Comparison of ENCODE assay signal across 14 cellular contexts in the genomic region with DNA sequence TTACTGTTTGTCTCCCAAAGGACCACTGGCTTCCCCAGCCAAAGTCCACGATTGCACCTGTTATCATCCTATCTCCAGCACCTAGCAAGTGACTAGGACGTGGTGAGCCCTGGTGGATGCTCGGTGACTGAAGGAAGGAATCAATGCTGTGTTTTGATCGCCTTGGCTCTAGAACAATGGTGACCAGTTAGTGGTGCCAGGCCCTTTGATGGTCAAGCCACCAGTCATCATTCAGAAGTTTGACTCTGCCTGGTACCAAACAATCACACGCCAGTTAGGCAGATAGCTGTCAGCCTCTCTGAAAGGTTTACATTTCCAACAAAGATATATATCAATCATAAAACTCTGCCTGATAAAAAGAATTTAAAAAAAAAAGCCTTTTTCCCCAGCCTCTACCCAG.
DNase-seq lines count a peak whose midpoint lies in the region; ATAC-seq and TF ChIP-seq lines count a peak whose summit lies in the region.
"Had no signal": no experiment of that assay in that cellular context is flagged by ENCODE, and none has a peak within 500 bp of the region (broad histone marks: within the 10 kb centered on the region; RNA-seq: fewer than 3 reads in every experiment).

No MANE protein-coding gene starts in this region.

- H3K9me3 ChIP-seq in right atrium auricular region = no peaks in the 10 kb centered on the region
- H3K9me3 ChIP-seq in right cardiac atrium (ENCODE audit: control insufficient read depth, low read length) = no peaks in the 10 kb centered on the region
- H3K9me3 ChIP-seq in transverse colon = no peaks in the 10 kb centered on the region
- H3K9me3 ChIP-seq: BLaER1 had no signal

- in situ Hi-C loops in transverse colon (cut with MboI; ENCODE audit: low pct_ligation_motif_present in 1 of 4, low pct_unique_long_range_greater_than_20kb in 1 of 4, low sequenced_read_pairs in 3 of 4) = no loop called here

- DNase-seq in right atrium auricular region (ENCODE audit: low spot score) = peak; percentile 48
- DNase-seq in right cardiac atrium = no peak
- peak; percentile 22 to 54 for DNase-seq in hippocampal formation (lab: John Stamatoyannopoulos, UW)
- DNase-seq in pons (ENCODE audit: low spot score) = peak; percentile 90
- DNase-seq in GF-D8 (lab: John Stamatoyannopoulos, UW) = no peak
- DNase-seq in transverse colon = no peak
- DNase-seq in activated gamma-delta T cell (lab: John Stamatoyannopoulos, UW) = no peak
- DNase-seq in amniotic stem cell (lab: John Stamatoyannopoulos, UW) = no peak
- DNase-seq: Calu3, DMS 273 treated with DMSO at 0.1 percent for 48 hours, GOT3, H9 had no signal

- WGBS in right cardiac atrium = 88% methylated on average over 5 of the region's 5 CpGs
- WGBS in transverse colon (ENCODE audit: low coverage in 1 of 2), 2 donors = 81 to 83% methylated on average over 3 to 5 of the region's 5 CpGs

- intact Hi-C loops in right cardiac atrium (cut with DNase I) = no loop called here
- intact Hi-C loops in transverse colon (cut with DNase I; ENCODE audit: low total_unique reads) = no loop called here

- no peaks in the 10 kb centered on the region for H3K27me3 ChIP-seq in right atrium auricular region
- no peaks in the 10 kb centered on the region for H3K27me3 ChIP-seq in right cardiac atrium (ENCODE audit: control insufficient read depth, insufficient read depth)
- H3K27me3 ChIP-seq in transverse colon = no peaks in the 10 kb centered on the region
- H3K27me3 ChIP-seq: BLaER1 had no signal

- TF ChIP-seq CTCF in right atrium auricular region (IDR thresholded peaks at IDR 0.05) (no peak), transverse colon (IDR thresholded peaks at IDR 0.05) (no peak)

- H3K36me3 ChIP-seq in right atrium auricular region (no peaks in the 10 kb centered on the region), transverse colon (no peaks in the 10 kb centered on the region)
- H3K36me3 ChIP-seq: BLaER1 had no signal

- H3K4me3 ChIP-seq in right atrium auricular region (no peak overlapping the region), right cardiac atrium (ENCODE audit: low read length) (no peak overlapping the region), transverse colon (no peak overlapping the region)
- H3K4me3 ChIP-seq: BLaER1 had no signal

- no peak for ATAC-seq in right cardiac atrium

- TF ChIP-seq EP300 in transverse colon (IDR thresholded peaks at IDR 0.05; ENCODE audit: low read depth) = no peak

- H3K27ac ChIP-seq in right atrium auricular region (no peak overlapping the region), right cardiac atrium (ENCODE audit: low read length) (no peak overlapping the region), transverse colon (no peak overlapping the region)
- H3K27ac ChIP-seq: 22Rv1, BLaER1 had no signal

- TF ChIP-seq POLR2A in transverse colon (IDR thresholded peaks at IDR 0.05) = no peak

- H3K4me1 ChIP-seq in right atrium auricular region = no peaks in the 10 kb centered on the region
- H3K4me1 ChIP-seq in right cardiac atrium (ENCODE audit: control insufficient read depth, insufficient read depth, low read length) = no peaks in the 10 kb centered on the region
- no peaks in the 10 kb centered on the region for H3K4me1 ChIP-seq in transverse colon
- H3K4me1 ChIP-seq: BLaER1 had no signal

Comparison
In these comparisons a context has a peak if more than half of its experiments do, and no peak if none do; other contexts are left out.
1. DNase-seq: peak in right atrium auricular region (single experiment), hippocampal formation (2 of 2) and pons (single experiment); none in right cardiac atrium (0 of 3), GF-D8 (single experiment), transverse colon (single experiment), activated gamma-delta T cell (single experiment) and amniotic stem cell (single experiment).